ENCODE assay signal across 17 cellular contexts in the genomic region with DNA sequence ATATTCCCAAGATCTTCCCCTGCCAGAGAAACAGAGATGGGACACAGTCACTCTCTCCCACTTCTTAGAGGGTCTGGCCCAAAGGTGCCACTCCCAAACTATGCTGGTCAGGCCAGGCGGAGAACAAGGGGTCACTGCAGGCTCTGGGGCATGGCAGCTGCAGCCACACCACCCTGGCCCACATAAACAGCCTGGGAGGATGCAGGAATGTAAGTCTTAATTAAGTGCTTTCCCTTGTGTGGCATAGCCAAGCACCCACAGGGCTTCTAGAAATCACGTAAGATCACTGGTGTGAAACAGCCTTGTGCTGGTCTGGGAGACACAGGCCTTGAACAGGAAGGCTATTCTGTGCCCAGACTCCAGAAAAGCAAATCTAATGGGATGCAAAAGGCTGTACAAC. TPM values are rescaled to one million over a fixed set of nuclear protein-coding genes. Genes with fewer than 3 reads are reported as not detected.
DNase-seq lines count a peak whose midpoint lies in the region; ATAC-seq lines count a peak whose summit lies in the region.
"Had no signal": no experiment of that assay in that cellular context is flagged by ENCODE, and none has a peak within 500 bp of the region (broad histone marks: within the 10 kb centered on the region; RNA-seq: fewer than 3 reads in every experiment).

No MANE protein-coding gene starts in this region.

- no peaks in the 10 kb centered on the region for H3K79me2 ChIP-seq in GM23248 (ENCODE audit: insufficient read depth)

- H3K9ac ChIP-seq in GM23248: no peak overlapping the region

- peaks cover 59% of the 10 kb centered on the region for H3K4me1 ChIP-seq in GM23248 (ENCODE audit: insufficient read depth)

- peak overlapping the region; percentile 89; the same call in 1 of the 2 replicates for H3K27ac ChIP-seq in GM23248
- H3K27ac ChIP-seq: HL-60, SJCRH30 had no signal

- H3K9me2 ChIP-seq in GM23248 (ENCODE audit: insufficient read depth): no peaks in the 10 kb centered on the region

- DNase-seq in GM23248 (no peak), RPMI7951 (ENCODE audit: low read depth) (peak; percentile 62), kidney glomerular epithelial cell (lab: John Stamatoyannopoulos, UW) (peak; percentile 5), renal cortical epithelial cell (ENCODE audit: low read depth) (peak; percentile 95), T-helper 2 cell (no peak)
- no peak for DNase-seq in effector CD8-positive, alpha-beta T cell (lab: John Stamatoyannopoulos, UW)
- DNase-seq: CD8-positive, alpha-beta T cell; GOT3; NCI-H1048; NCI-H1694; NCI-H345; SJCRH30 had no signal

- no peaks in the 10 kb centered on the region for H3K9me3 ChIP-seq in GM23248 (ENCODE audit: low read depth)
- H3K9me3 ChIP-seq: SJCRH30 had no signal

- in situ Hi-C loops in GM23248 (cut with MboI): no loop called here

- H3F3A ChIP-seq in GM23248 (ENCODE audit: insufficient read depth): peaks cover 35% of the 10 kb centered on the region

- no peaks in the 10 kb centered on the region for H3K27me3 ChIP-seq in GM23248 (replicated peaks; ENCODE audit: insufficient read depth)
- H3K27me3 ChIP-seq: SJCRH30 had no signal

- no peaks in the 10 kb centered on the region for H3K36me3 ChIP-seq in GM23248 (ENCODE audit: low read depth)
- H3K36me3 ChIP-seq: SJCRH30 had no signal

- no peak overlapping the region for H3K4me2 ChIP-seq in GM23248 (ENCODE audit: unreplicated experiment)

- WGBS in GM23248 (ENCODE audit: low coverage in 1 of 2, low lambda C conversion rate in 2 of 2, missing lambda C conversion rate in 2 of 2), 2 experiments: 95 to 100% methylated on average over 2 of the region's 2 CpGs

- ATAC-seq in HG03457 (IDR thresholded peaks at IDR 0.05; ENCODE audit: unreplicated experiment) (no peak), GM21717 (IDR thresholded peaks at IDR 0.05; ENCODE audit: unreplicated experiment) (no peak)
- ATAC-seq: CD8-positive, alpha-beta T cell; K562 had no signal

- H2AFZ ChIP-seq in GM23248: no peak overlapping the region

- H3K4me3 ChIP-seq in GM23248: no peak overlapping the region
- H3K4me3 ChIP-seq: K562, SJCRH30 had no signal

- H4K20me1 ChIP-seq in GM23248 (ENCODE audit: insufficient read depth): no peaks in the 10 kb centered on the region

RNA-seq across cellular contexts. Expression of gene ABCC12, which starts 31.5 kb away (rescaled TPM):
- not detected in 2 replicates for total RNA-seq in GM23248 (2014; rRNA removed; shearing (Covaris generic))
- polyA plus RNA-seq in GM23248 (2016; fragmentation: Nextera tagmentation; extraction: Ambion mirVana): not detected in 2 replicates
- 0.29 and 0.48 TPM in 2 replicates for total RNA-seq in RPMI7951 (2014; rRNA removed; shearing (Covaris generic))
- total RNA-seq in renal cortical epithelial cell: not detected in 2 replicates
- total RNA-seq: CD8-positive, alpha-beta T cell; K562; SJCRH30 had no signal
- polyA plus RNA-seq: BJ, K562 had no signal

Comparison
In these comparisons a context has a peak if more than half of its experiments do, and no peak if none do; other contexts are left out.
1. DNase-seq: peak in RPMI7951 (single experiment), kidney glomerular epithelial cell (single experiment) and renal cortical epithelial cell (single experiment); none in GM23248 (single experiment), T-helper 2 cell (0 of 5) and effector CD8-positive, alpha-beta T cell (single experiment).